Comparison of ENCODE assay signal across 1 cellular context in genomic region chr9:128719919-128720605, GRCh38.
A peak's percentile ranks its signal among the peaks of the same experiment; 100 is the strongest.
TF ChIP-seq lines count a peak whose summit lies in the region.

No MANE protein-coding gene starts in this region.

TF ChIP-seq in HepG2, 621 proteins besides CTCF, POLR2A, EP300 and RAD21:
- no peak for TF ChIP-seq TEF (CRISPR knock-in tag; IDR thresholded peaks at IDR 0.05)
- peak; percentile 48 for TF ChIP-seq AGO2 (optimal IDR thresholded peaks at IDR 0.05; ENCODE audit: low read depth, low read length)
- no peak for TF ChIP-seq HHEX (CRISPR knock-in tag; IDR thresholded peaks at IDR 0.05)
- peak; percentile 49; the same call in 1 of the 2 replicates for TF ChIP-seq RBFOX2 (IDR thresholded peaks at IDR 0.05; ENCODE audit: low read depth, low read length)
- TF ChIP-seq ZNF124 (CRISPR knock-in tag; IDR thresholded peaks at IDR 0.05), result no peak
